ENCODE assay signal across 1 cellular context in genomic region chr18:12946549-12947354, GRCh38.
TF ChIP-seq lines count a peak whose summit lies in the region.

No MANE protein-coding gene starts in this region.

TF ChIP-seq in K562, 482 proteins besides CTCF, POLR2A, EP300 and RAD21 (continued from another document and continues in another):
- TF ChIP-seq ZNF592 (IDR thresholded peaks at IDR 0.05): no peak
- TF ChIP-seq JUNB (CRISPR knock-in tag; conservative IDR thresholded peaks at IDR 0.05): no peak
- TF ChIP-seq DLX4 (CRISPR knock-in tag; IDR thresholded peaks at IDR 0.05): no peak
- no peak for TF ChIP-seq EHMT2 (IDR thresholded peaks at IDR 0.05)
- no peak for TF ChIP-seq MEF2D (tag; conservative IDR thresholded peaks at IDR 0.05; ENCODE audit: low read depth)
- TF ChIP-seq ZZZ3 (IDR thresholded peaks at IDR 0.05): no peak
- TF ChIP-seq MCM7 (IDR thresholded peaks at IDR 0.05): no peak
- 0 out of 2 replicates have a peak, but pooled peaks have one; percentile 43 for TF ChIP-seq ARID4B (CRISPR knock-in tag; IDR thresholded peaks at IDR 0.05)
- no peak for TF ChIP-seq HINFP (tag; conservative IDR thresholded peaks at IDR 0.05; ENCODE audit: low read depth)
- no peak for TF ChIP-seq ZC3H11A (IDR thresholded peaks at IDR 0.05; ENCODE audit: low read depth, low read length)
- 0 out of 2 replicates have a peak, but pooled peaks have one; percentile 58 for TF ChIP-seq DPF2 (IDR thresholded peaks at IDR 0.05)
- peak; percentile 31 for TF ChIP-seq DACH1 (IDR thresholded peaks at IDR 0.05; ENCODE audit: partially characterized antibody)
- TF ChIP-seq C11orf30 (IDR thresholded peaks at IDR 0.05; ENCODE audit: low read depth): no peak
- TF ChIP-seq CBFA2T2 (conservative IDR thresholded peaks at IDR 0.05): no peak
- TF ChIP-seq SNRNP70 (optimal IDR thresholded peaks at IDR 0.05; ENCODE audit: low read depth, low read length): no peak
- TF ChIP-seq HMG20B (CRISPR knock-in tag; IDR thresholded peaks at IDR 0.05): no peak
- no peak for TF ChIP-seq HIVEP1 (CRISPR knock-in tag; IDR thresholded peaks at IDR 0.05)
- TF ChIP-seq YBX1 (IDR thresholded peaks at IDR 0.05): no peak
- no peak for TF ChIP-seq ZBTB12 (CRISPR knock-in tag; IDR thresholded peaks at IDR 0.05)
- TF ChIP-seq PURB (CRISPR knock-in tag; IDR thresholded peaks at IDR 0.05; ENCODE audit: low read depth): no peak
- TF ChIP-seq CHD7 (IDR thresholded peaks at IDR 0.05; ENCODE audit: low read depth, low read length): no peak
- TF ChIP-seq GTF2E2 (tag; IDR thresholded peaks at IDR 0.05): no peak
- no peak for TF ChIP-seq ZNF75A (CRISPR knock-in tag; IDR thresholded peaks at IDR 0.05)
- TF ChIP-seq PREB (CRISPR knock-in tag; IDR thresholded peaks at IDR 0.05): no peak
- no peak for TF ChIP-seq ZNF561 (CRISPR knock-in tag; conservative IDR thresholded peaks at IDR 0.05)
- no peak for TF ChIP-seq YY1 (IDR thresholded peaks at IDR 0.05; ENCODE audit: borderline replicate concordance in 1 of 3, control insufficient read depth in 1 of 3, extremely low read depth in 1 of 3, insufficient read depth in 3 of 3, insufficient read length in 1 of 3, insufficient replicate concordance in 2 of 3, low read depth in 1 of 3, low read length in 2 of 3)
- TF ChIP-seq NEUROD1 (IDR thresholded peaks at IDR 0.05; ENCODE audit: borderline replicate concordance, low read depth, low read length, partially characterized antibody): no peak
- TF ChIP-seq MYNN (IDR thresholded peaks at IDR 0.05): no peak
- no peak for TF ChIP-seq MYNN (CRISPR knock-in tag; IDR thresholded peaks at IDR 0.05)
- TF ChIP-seq ZNF644 (tag; IDR thresholded peaks at IDR 0.05; ENCODE audit: low read depth): no peak
- TF ChIP-seq ZNF121 (CRISPR knock-in tag; conservative IDR thresholded peaks at IDR 0.05): no peak
- no peak for TF ChIP-seq ETV1 (tag; conservative IDR thresholded peaks at IDR 0.05; ENCODE audit: low read depth)
- TF ChIP-seq MLX (CRISPR knock-in tag; conservative IDR thresholded peaks at IDR 0.05): no peak
- no peak for TF ChIP-seq ZNF764 (CRISPR knock-in tag; IDR thresholded peaks at IDR 0.05; ENCODE audit: low read depth)
